ENCODE assay signal across 8 cellular contexts in the genomic region with DNA sequence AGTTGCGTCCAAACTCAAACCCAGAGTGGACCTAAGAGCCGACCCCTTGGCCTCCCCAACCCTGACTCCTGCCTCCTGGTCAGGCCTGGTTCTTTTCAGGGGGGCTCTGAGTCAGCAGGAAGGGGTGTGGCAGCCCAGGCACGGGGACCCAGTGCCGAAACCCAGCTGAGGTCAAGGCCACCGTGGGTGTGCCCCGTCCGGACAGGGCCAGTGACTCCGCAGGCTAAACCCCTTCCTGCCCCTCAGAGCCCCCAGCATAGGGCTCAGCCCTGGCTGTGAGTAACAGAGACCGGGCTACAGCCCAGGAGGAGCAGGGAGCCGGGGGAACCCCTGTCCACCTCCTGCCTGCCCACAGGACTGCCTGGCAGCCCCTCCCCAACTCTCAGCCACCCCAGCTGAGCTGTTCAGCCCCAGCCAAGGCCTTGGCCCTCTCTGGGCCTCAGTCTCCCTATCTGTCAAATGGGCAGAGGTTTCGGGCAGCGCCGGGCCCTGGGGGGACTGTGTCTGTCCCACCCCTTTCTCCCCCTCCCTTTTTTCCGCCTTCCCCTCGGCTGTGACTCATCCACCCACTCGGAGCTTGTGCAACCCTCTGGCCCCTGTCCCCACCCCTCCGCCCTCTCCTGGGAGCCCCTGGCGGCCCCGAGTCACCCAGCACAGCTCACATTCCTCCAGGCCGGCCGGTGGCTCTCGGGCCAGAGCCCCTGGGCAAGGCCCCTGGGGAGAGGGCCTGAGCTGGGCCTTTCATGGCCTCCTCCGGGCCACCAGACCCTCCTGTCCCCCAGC. TPM values are rescaled to one million over a fixed set of nuclear protein-coding genes. Genes with fewer than 3 reads are reported as not detected.
DNase-seq lines count a peak whose midpoint lies in the region; ATAC-seq, FAIRE-seq and TF ChIP-seq lines count a peak whose summit lies in the region.

No MANE protein-coding gene starts in this region.

- no peak overlapping the region for H3K27ac Mint-ChIP-seq in nephron progenitor cell

- H3K27me3 Mint-ChIP-seq in nephron progenitor cell (ENCODE audit: low read depth, poor library complexity), result no peaks in the 10 kb centered on the region

- H3K36me3 Mint-ChIP-seq in nephron progenitor cell (ENCODE audit: low read depth), result peaks cover 36% of the 10 kb centered on the region

- H3K9me3 Mint-ChIP-seq in nephron progenitor cell, result no peaks in the 10 kb centered on the region

- peaks cover 26% of the 10 kb centered on the region for H3K36me3 ChIP-seq in bronchial epithelial cell (ENCODE audit: control insufficient read depth, insufficient read depth, low read length)

- no peaks in the 10 kb centered on the region for H3K27me3 ChIP-seq in bronchial epithelial cell (ENCODE audit: control insufficient read depth, insufficient read depth, low read length)

- DNase-seq in Daoy (ENCODE audit: low read depth) (peak; percentile 93), RKO (ENCODE audit: low spot score) (peak; percentile 81), bronchial epithelial cell (ENCODE audit: low read depth) (peak; percentile 77), left lobe of liver (ENCODE audit: low spot score) (peak; percentile 85), nephron progenitor cell (no peak), midbrain (lab: John Stamatoyannopoulos, UW) (no peak), GM10248 (ENCODE audit: extremely low spot score) (no peak)
- peak; percentile 61 to 62 for DNase-seq in stimulated activated CD8-positive, alpha-beta memory T cell treated with anti-CD3 and anti-CD28 coated beads, Interleukin-15, amount 100 ng/mL, for 4 hours (ENCODE audit: low read depth in 2 of 2)

- FAIRE-seq in bronchial epithelial cell (lab: Jason Lieb, UNC), result no peak

- peak; percentile 58 for ATAC-seq in left lobe of liver

- peak overlapping the region; percentile 16 for H3K4me3 ChIP-seq in bronchial epithelial cell (ENCODE audit: low read depth, low read length)

- peak; percentile 59 for TF ChIP-seq CTCF in bronchial epithelial cell (IDR thresholded peaks at IDR 0.05; ENCODE audit: insufficient read depth, low read length, severe bottlenecking)
- no peak for TF ChIP-seq CTCF in nephron progenitor cell (IDR thresholded peaks at IDR 0.05)
- TF ChIP-seq CTCF in GM10248 (IDR thresholded peaks at IDR 0.05; ENCODE audit: control extremely low read depth, extremely low read depth, low read depth, missing control alignments), result no peak

- CTCF ChIA-PET in GM10248 (lab: Yijun Ruan, JAX), result interaction anchor here (1.2 kb wide), 1 partner anchor 82 kb away, joined by 4 read pairs; no protein-coding TSS in a partner anchor

- no peak overlapping the region for H3K4me3 Mint-ChIP-seq in nephron progenitor cell

- POLR2A ChIA-PET in GM10248 (lab: Yijun Ruan, JAX), result interaction anchor here (0.6 to 0.9 kb wide), 2 partner anchors 13 to 125 kb away, joined by 3 read pairs; no protein-coding TSS in a partner anchor

- H3K4me1 Mint-ChIP-seq in nephron progenitor cell, result peaks cover 12% of the 10 kb centered on the region

RNA-seq across cellular contexts. Expression of gene ZBTB7A, which starts 8.6 kb away (rescaled TPM):
- total RNA-seq in Daoy (2014; rRNA removed; shearing (Covaris generic)), result 7.9 and 14.8 TPM in 2 replicates
- total RNA-seq in bronchial epithelial cell (15.3 and 29.2 TPM in 2 replicates), left lobe of liver (33.3 TPM)

RNA-seq across cellular contexts. Expression of gene PIAS4, which starts 50.6 kb away (rescaled TPM):
- total RNA-seq in Daoy (2014; rRNA removed; shearing (Covaris generic)), result 25.7 and 31.5 TPM in 2 replicates
- total RNA-seq in bronchial epithelial cell, result 10.0 and 24.2 TPM in 2 replicates
- 13.6 TPM for total RNA-seq in left lobe of liver

Comparison
In these comparisons a context has a peak if more than half of its experiments do, and no peak if none do; other contexts are left out.
1. DNase-seq: peak in Daoy (single experiment), RKO (single experiment), bronchial epithelial cell (single experiment), left lobe of liver (single experiment) and stimulated activated CD8-positive, alpha-beta memory T cell treated with anti-CD3 and anti-CD28 coated beads, Interleukin-15, amount 100 ng/mL, for 4 hours (2 of 2); none in nephron progenitor cell (single experiment), midbrain (single experiment) and GM10248 (single experiment).